ENCODE assay signal across 8 cellular contexts in the genomic region with DNA sequence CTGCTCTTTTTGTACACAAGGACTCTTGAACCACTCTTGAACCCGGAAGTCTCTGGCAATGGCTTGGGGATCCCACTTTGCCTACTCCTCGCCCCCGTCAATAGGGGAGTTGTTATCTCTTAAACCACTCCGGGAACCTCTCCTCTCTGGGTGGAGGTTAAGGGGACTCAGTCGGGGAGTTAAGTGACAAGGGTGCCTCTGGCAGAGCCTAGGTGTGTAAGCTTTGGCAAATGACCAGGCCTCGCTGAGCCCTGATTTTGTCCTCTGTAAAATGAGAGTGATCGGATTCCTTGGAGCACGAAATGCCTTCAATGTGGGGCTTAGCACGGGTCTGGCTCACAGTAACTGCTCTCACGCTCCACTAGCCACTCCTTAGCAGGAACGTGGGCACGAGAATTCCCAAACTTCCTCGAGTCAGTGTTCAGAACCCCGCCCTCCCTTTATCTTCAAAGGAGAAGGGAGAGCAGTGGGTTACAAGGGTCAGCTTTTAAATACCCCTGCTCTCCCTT.
DNase-seq lines count a peak whose midpoint lies in the region; ATAC-seq and TF ChIP-seq lines count a peak whose summit lies in the region.

No MANE protein-coding gene starts in this region.

- intact Hi-C loops in sigmoid colon (cut with DNase I), result loop anchor here (1.0 to 5.0 kb wide), 7 partner anchors 177 to 606 kb away; a partner anchor contains a TSS

- H3K9me3 ChIP-seq in gastroesophageal sphincter, result no peaks in the 10 kb centered on the region
- H3K9me3 ChIP-seq in sigmoid colon, result no peaks in the 10 kb centered on the region

- ATAC-seq in gastroesophageal sphincter, result no peak
- ATAC-seq in HG02938 (IDR thresholded peaks at IDR 0.05; ENCODE audit: unreplicated experiment), result no peak

- H3K4me1 ChIP-seq in gastroesophageal sphincter, result peaks cover 0 to 37% (median 3%) of the 10 kb centered on the region in 3 donors
- H3K4me1 ChIP-seq in sigmoid colon, result peaks cover 0 to 48% (median 44%) of the 10 kb centered on the region in 4 donors

- TF ChIP-seq POLR2A in gastroesophageal sphincter (IDR thresholded peaks at IDR 0.05) (no peak), sigmoid colon (IDR thresholded peaks at IDR 0.05) (no peak)

- TF ChIP-seq EP300 in gastroesophageal sphincter (IDR thresholded peaks at IDR 0.05) (no peak), sigmoid colon (IDR thresholded peaks at IDR 0.05) (no peak)

- no peak for TF ChIP-seq CTCF in GM12865 (IDR thresholded peaks at IDR 0.05; ENCODE audit: insufficient read depth, low read depth, low read length, missing control alignments)
- TF ChIP-seq CTCF in gastroesophageal sphincter (IDR thresholded peaks at IDR 0.05), result no peak
- TF ChIP-seq CTCF in sigmoid colon (IDR thresholded peaks at IDR 0.05), result no peak

- H3K36me3 ChIP-seq in gastroesophageal sphincter (no peaks in the 10 kb centered on the region), sigmoid colon (no peaks in the 10 kb centered on the region)

- WGBS in gastroesophageal sphincter (ENCODE audit: low coverage in 1 of 2), 2 donors, result 54 to 61% methylated on average over 7 to 9 of the region's 14 CpGs
- WGBS in sigmoid colon, 2 donors, result 21 to 64% methylated on average over 14 of the region's 14 CpGs

- peak overlapping the region; percentile 44; the same call in 1 of the 2 replicates for H3K4me3 ChIP-seq in GM12865 (ENCODE audit: low read depth, low read length)
- peak overlapping the region in 1 of 2 donors; percentile 74 for H3K4me3 ChIP-seq in gastroesophageal sphincter
- peak overlapping the region in 2 of 4 donors; percentile 62 to 65 for H3K4me3 ChIP-seq in sigmoid colon

- DNase-seq in GM12865 (ENCODE audit: low read depth) (no peak), SW480 (ENCODE audit: low spot score) (peak; percentile 79), sigmoid colon (no peak), HPDE6-E6E7 (ENCODE audit: extremely low spot score) (no peak)
- DNase-seq in activated effector memory CD4-positive, alpha-beta T cell treated with Interleukin-2 at 50 U/mL for 16 hours, result no peak
- DNase-seq in activated CD4-positive, CD25-positive, alpha-beta regulatory T cell treated with anti-CD3 and anti-CD28 coated beads, Interleukin-2, amount 50 U/mL, for 72 hours, result no peak

- H3K27ac ChIP-seq in gastroesophageal sphincter (peak overlapping the region in 3 of 4 donors; percentile 21 to 68 (median 68)), sigmoid colon (peak overlapping the region; percentile 47 to 78 (median 74))

- no peaks in the 10 kb centered on the region for H3K27me3 ChIP-seq in gastroesophageal sphincter
- no peaks in the 10 kb centered on the region for H3K27me3 ChIP-seq in sigmoid colon
